1 cellular context compared by ENCODE assay signal in the genomic region with DNA sequence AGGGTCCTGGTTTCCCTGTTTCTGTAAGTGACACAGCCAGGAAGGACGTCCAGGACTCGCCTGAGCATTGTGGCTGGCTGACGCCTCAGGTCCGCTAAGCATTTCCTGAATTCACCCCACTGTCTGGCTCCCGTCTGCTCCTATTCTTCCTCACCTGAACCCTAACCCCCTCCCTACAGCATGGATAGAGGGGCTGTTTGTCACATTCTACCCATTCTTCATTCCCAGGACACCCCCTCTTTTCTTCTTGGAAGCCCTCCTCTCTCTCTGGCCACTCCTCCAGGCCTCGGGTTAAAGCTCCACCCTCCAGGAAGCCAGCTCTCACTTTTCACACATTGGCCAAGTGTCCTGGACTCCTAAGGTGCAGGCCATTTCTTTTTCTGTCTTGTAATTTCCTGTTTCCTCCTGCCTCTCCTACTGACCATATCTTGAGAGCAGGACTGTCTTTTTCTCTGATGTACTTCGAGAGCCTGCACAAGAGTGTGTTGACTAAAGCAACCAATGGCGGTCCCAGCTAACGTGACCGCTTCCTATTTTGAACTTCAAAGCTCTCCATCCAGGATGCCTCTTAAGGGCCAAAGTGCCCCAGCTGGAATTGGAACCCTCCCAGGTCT.
TF ChIP-seq lines count a peak whose summit lies in the region.

No MANE protein-coding gene starts in this region.

TF ChIP-seq in SK-N-SH treated with all-trans-retinoic acid at 6 μM for 48 hours, 23 proteins besides CTCF, POLR2A, EP300 and RAD21 (continued from another document):
- TF ChIP-seq, protein P1, sequence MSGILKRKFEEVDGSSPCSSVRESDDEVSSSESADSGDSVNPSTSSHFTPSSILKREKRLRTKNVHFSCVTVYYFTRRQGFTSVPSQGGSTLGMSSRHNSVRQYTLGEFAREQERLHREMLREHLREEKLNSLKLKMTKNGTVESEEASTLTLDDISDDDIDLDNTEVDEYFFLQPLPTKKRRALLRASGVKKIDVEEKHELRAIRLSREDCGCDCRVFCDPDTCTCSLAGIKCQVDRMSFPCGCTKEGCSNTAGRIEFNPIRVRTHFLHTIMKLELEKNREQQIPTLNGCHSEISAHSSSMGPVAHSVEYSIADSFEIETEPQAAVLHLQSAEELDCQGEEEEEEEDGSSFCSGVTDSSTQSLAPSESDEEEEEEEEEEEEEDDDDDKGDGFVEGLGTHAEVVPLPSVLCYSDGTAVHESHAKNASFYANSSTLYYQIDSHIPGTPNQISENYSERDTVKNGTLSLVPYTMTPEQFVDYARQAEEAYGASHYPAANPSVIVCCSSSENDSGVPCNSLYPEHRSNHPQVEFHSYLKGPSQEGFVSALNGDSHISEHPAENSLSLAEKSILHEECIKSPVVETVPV (CRISPR knock-in tag; IDR thresholded peaks at IDR 0.05) = no peak
- TF ChIP-seq, protein P2, sequence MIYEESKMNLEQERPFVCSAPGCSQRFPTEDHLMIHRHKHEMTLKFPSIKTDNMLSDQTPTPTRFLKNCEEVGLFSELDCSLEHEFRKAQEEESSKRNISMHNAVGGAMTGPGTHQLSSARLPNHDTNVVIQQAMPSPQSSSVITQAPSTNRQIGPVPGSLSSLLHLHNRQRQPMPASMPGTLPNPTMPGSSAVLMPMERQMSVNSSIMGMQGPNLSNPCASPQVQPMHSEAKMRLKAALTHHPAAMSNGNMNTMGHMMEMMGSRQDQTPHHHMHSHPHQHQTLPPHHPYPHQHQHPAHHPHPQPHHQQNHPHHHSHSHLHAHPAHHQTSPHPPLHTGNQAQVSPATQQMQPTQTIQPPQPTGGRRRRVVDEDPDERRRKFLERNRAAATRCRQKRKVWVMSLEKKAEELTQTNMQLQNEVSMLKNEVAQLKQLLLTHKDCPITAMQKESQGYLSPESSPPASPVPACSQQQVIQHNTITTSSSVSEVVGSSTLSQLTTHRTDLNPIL (CRISPR knock-in tag; IDR thresholded peaks at IDR 0.05; ENCODE audit: low read depth) = no peak
- TF ChIP-seq GLIS3 (CRISPR knock-in tag; IDR thresholded peaks at IDR 0.05) (no peak), PPARA (CRISPR knock-in tag; IDR thresholded peaks at IDR 0.05; ENCODE audit: borderline replicate concordance) (no peak), RARB (CRISPR knock-in tag; IDR thresholded peaks at IDR 0.05) (no peak)
TF ChIP-seq in SK-N-SH treated with all-trans-retinoic acid at 6 μM for 48 hours: peak in this region for 0.
